ENCODE assay signal across 6 cellular contexts in genomic region chr7:123079021-123079420, GRCh38.
"Had no signal": no experiment of that assay in that cellular context is flagged by ENCODE, and none has a peak within 500 bp of the region (broad histone marks: within the 10 kb centered on the region; RNA-seq: fewer than 3 reads in every experiment).

No MANE protein-coding gene starts in this region.

- H3K4me2 ChIP-seq: KMS-11 had no signal

- FAIRE-seq: HTR-8/SVneo had no signal

- H3K9ac ChIP-seq: KMS-11 had no signal

- DNase-seq: IMR-90, KBM-7, KG1 had no signal

- H3K27ac ChIP-seq: HL-60, KMS-11 had no signal
